Comparison of ENCODE assay signal across 8 cellular contexts in the genomic region with DNA sequence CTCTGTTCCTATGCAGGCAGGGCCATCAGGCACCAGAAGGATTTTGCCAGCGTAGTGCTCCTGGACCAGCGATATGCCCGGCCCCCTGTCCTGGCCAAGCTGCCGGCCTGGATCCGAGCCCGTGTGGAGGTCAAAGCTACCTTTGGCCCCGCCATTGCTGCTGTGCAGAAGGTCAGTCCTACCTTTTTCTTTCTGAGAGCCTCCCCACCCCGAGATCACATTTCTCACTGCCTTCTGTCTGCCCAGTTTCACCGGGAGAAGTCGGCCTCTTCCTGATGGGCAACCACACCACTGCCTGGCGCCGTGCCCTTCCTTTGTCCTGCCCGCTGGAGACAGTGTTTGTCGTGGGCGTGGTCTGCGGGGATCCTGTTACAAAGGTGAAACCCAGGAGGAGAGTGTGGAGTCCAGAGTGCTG. TPM values are rescaled to one million over a fixed set of nuclear protein-coding genes. Genes with fewer than 3 reads are reported as not detected.
DNase-seq lines count a peak whose midpoint lies in the region; ATAC-seq and TF ChIP-seq lines count a peak whose summit lies in the region.
"Not testable (repeated sequence)": the region's sequence is repeated elsewhere in the genome, so short reads cannot be mapped to it uniquely, and the experiment has no call there.

No MANE protein-coding gene starts in this region.

- peaks cover 0 to 11% (median 0%) of the 10 kb centered on the region in 4 donors for H3K4me1 ChIP-seq in Peyer's patch
- H3K4me1 ChIP-seq in endodermal cell (ENCODE audit: control insufficient read depth, insufficient read depth, low read length); right lobe of liver; psoas muscle: not testable (repeated sequence)

- H3K36me3 ChIP-seq in Peyer's patch: peaks cover 0 to 37% (median 0%) of the 10 kb centered on the region in 3 donors
- H3K36me3 ChIP-seq in endodermal cell (ENCODE audit: control insufficient read depth, insufficient read depth, low read length); right lobe of liver; psoas muscle (ENCODE audit: insufficient read depth in 1 of 2, low read depth in 1 of 2): not testable (repeated sequence)

- intact Hi-C loops in right lobe of liver (cut with DNase I); psoas muscle (cut with DNase I): not testable (repeated sequence)

- peak; percentile 81 for DNase-seq in Daoy (ENCODE audit: low read depth)
- DNase-seq in NCI-H1105 treated with DMSO at 0.1 percent for 48 hours (lab: John Stamatoyannopoulos, UW): peak; percentile 85
- DNase-seq in NCI-H2196 (lab: John Stamatoyannopoulos, UW; ENCODE audit: unreplicated experiment): peak; percentile 93
- DNase-seq in Peyer's patch: peak in 2 of 3 donors; percentile 92 to 96
- peak; percentile 49 for DNase-seq in endodermal cell
- DNase-seq in right lobe of liver: peak; percentile 92 to 95 (median 94)
- peak in 1 of 2 donors; percentile 49 for DNase-seq in psoas muscle

- H3K27me3 Mint-ChIP-seq in endodermal cell (ENCODE audit: insufficient read depth): not testable (repeated sequence)

- H3K9ac ChIP-seq in endodermal cell (ENCODE audit: extremely low read depth, low read length, poor library complexity, severe bottlenecking): not testable (repeated sequence)

- H3K9me3 Mint-ChIP-seq in endodermal cell: not testable (repeated sequence)

- peaks cover 53% of the 10 kb centered on the region for H3K36me3 Mint-ChIP-seq in endodermal cell (ENCODE audit: low read depth)

- peak in 1 of 2 donors; percentile 29 for TF ChIP-seq POLR2A in Peyer's patch (IDR thresholded peaks at IDR 0.05)
- TF ChIP-seq POLR2A in right lobe of liver (IDR thresholded peaks at IDR 0.05): not testable (repeated sequence)

- TF ChIP-seq CTCF in 22Rv1 (IDR thresholded peaks at IDR 0.05); Peyer's patch (IDR thresholded peaks at IDR 0.05); endodermal cell (conservative IDR thresholded peaks at IDR 0.05); right lobe of liver (IDR thresholded peaks at IDR 0.05); psoas muscle (IDR thresholded peaks at IDR 0.05): not testable (repeated sequence)

- H3K4me3 ChIP-seq in Peyer's patch: peak overlapping the region in 2 of 4 donors; percentile 15 to 21
- H3K4me3 ChIP-seq in endodermal cell (ENCODE audit: low read length); psoas muscle: not testable (repeated sequence)
- peak overlapping the region in 1 of 3 donors; percentile 16 for H3K4me3 ChIP-seq in right lobe of liver

- ATAC-seq in right lobe of liver (peak; percentile 92 to 98 (median 96)), psoas muscle (peak in 3 of 4 donors; percentile 40 to 54 (median 54))

- H3K4me1 Mint-ChIP-seq in endodermal cell: not testable (repeated sequence)

- WGBS in endodermal cell (ENCODE audit: insufficient coverage in 1 of 2, insufficient read length in 1 of 2), 2 experiments: 92 to 93% methylated on average over 5 to 16 of the region's 16 CpGs
- WGBS in right lobe of liver (ENCODE audit: insufficient coverage, low coverage, low lambda C conversion rate, missing lambda C conversion rate): 30% methylated on average over 7 of the region's 16 CpGs
- 52 to 65% (median 58%) methylated on average over 11 to 16 of the region's 16 CpGs for WGBS in psoas muscle, 3 donors

- H3K27me3 ChIP-seq in Peyer's patch; endodermal cell (ENCODE audit: control insufficient read depth, insufficient read depth, low read length, poor library complexity, severe bottlenecking); right lobe of liver; psoas muscle (ENCODE audit: insufficient read depth in 3 of 3, low read length in 2 of 3): not testable (repeated sequence)

- H3K9me3 ChIP-seq in Peyer's patch; endodermal cell (ENCODE audit: control insufficient read depth, low read length); right lobe of liver; psoas muscle: not testable (repeated sequence)

- H3K4me3 Mint-ChIP-seq in endodermal cell: not testable (repeated sequence)

- H3K27ac Mint-ChIP-seq in endodermal cell: not testable (repeated sequence)

- peak overlapping the region; percentile 77 for H3K27ac ChIP-seq in 22Rv1
- peak overlapping the region in 3 of 4 donors; percentile 59 to 90 (median 78) for H3K27ac ChIP-seq in Peyer's patch
- H3K27ac ChIP-seq in endodermal cell (ENCODE audit: low read depth, low read length); right lobe of liver; psoas muscle: not testable (repeated sequence)

RNA-seq across cellular contexts. Expression of a gene that starts 29.9 kb away (rescaled TPM):
- 36.1 and 36.8 TPM in 2 replicates for total RNA-seq in Daoy (2014; rRNA removed; shearing (Covaris generic))
- total RNA-seq in Peyer's patch (100 to 1,000 TPM in 2 of 4 donors, 10 to 100 TPM in 2; 53.1 to 189 (median 100) TPM), endodermal cell (100 to 1,000 TPM; 136 to 298 TPM), right lobe of liver (10 to 100 TPM in 4 of 6 experiments, 1 to 10 TPM in 2; 5.0 to 19.2 (median 13.5) TPM), psoas muscle (10 to 100 TPM in 3 of 4 donors, 1 to 10 TPM in 1; 4.8 to 19.2 (median 15.9) TPM)
- 70.7 TPM for polyA plus RNA-seq in endodermal cell (2013, experiment 1 of 2)
- polyA plus RNA-seq in endodermal cell (2013, experiment 2 of 2): 52.5 TPM
- polyA plus RNA-seq in psoas muscle: 1 to 10 TPM; 4.5 to 6.8 (median 6.2) TPM
